ENCODE assay signal across 8 cellular contexts in the genomic region with DNA sequence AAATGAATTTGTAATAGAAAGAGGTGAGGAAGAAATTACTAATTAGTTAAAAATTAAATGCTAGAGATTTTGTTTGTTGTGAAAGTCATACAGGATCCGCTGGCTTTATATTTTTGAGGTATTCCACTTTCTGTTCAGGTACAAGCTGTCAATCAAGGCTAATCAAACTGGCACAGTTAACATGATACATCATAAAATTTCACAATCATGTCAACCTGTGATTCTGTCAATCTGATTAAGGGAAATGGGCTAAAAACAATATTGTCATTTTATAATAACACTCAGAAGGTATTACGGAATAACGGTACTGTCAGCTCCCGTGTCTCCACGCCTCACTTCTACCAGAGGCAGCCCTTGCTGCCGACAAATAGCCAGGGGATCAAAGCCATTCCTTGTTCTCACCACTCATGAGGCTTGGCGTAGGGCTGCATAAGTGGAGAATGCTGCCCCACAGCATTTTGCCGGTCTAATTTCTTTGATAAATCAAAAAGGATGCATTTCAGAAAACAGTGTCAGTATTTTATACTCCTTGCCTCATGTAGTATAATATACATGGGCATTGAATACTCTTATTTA.
"Had no signal": no experiment of that assay in that cellular context is flagged by ENCODE, and none has a peak within 500 bp of the region (broad histone marks: within the 10 kb centered on the region; RNA-seq: fewer than 3 reads in every experiment).

No MANE protein-coding gene starts in this region.

- H3K36me3 ChIP-seq: HAP-1 had no signal

- H3K27ac ChIP-seq: GM23248, HL-60, KMS-11 had no signal

- DNase-seq: GM23248, GOT3, H7, IMR-90 had no signal

- H3K4me3 ChIP-seq: GM23248, HAP-1, K562 had no signal

- H3K9me3 ChIP-seq: HAP-1 had no signal
